9 cellular contexts compared by ENCODE assay signal in genomic region chr13:110683203-110683883, GRCh38. TPM values are rescaled to one million over a fixed set of nuclear protein-coding genes. Genes with fewer than 3 reads are reported as not detected.
DNase-seq lines count a peak whose midpoint lies in the region; ATAC-seq, FAIRE-seq and TF ChIP-seq lines count a peak whose summit lies in the region.
"Had no signal": no experiment of that assay in that cellular context is flagged by ENCODE, and none has a peak within 500 bp of the region (broad histone marks: within the 10 kb centered on the region; RNA-seq: fewer than 3 reads in every experiment).

No MANE protein-coding gene starts in this region.

- TF ChIP-seq CTCF in GM13977 (IDR thresholded peaks at IDR 0.05; ENCODE audit: extremely low read depth, insufficient read depth, missing control alignments) (peak; percentile 58), VCaP (conservative IDR thresholded peaks at IDR 0.05) (peak; percentile 99), GM20000 (IDR thresholded peaks at IDR 0.05; ENCODE audit: extremely low read depth, missing control alignments) (no peak)

- in situ Hi-C loops in ACHN (cut with HindIII; ENCODE audit: low pct_ligation_motif_present, low pct_unique_long_range_greater_than_20kb, low sequenced_read_pairs) (no loop called here), GM13977 (cut with MboI; ENCODE audit: low pct_unique_long_range_greater_than_20kb, low sequenced_read_pairs, unreplicated experiment) (no loop called here)

- intact Hi-C loops in left colon (cut with DNase I, micrococcal nuclease) = no loop called here

- DNase-seq in ACHN (peak; percentile 44), GM13977 (ENCODE audit: low spot score) (no peak), left colon (no peak), frontal cortex (ENCODE audit: low spot score in 2 of 2) (no peak), GM20000 (ENCODE audit: low spot score) (no peak), DMS79 treated with DMSO at 0.1 percent for 48 hours (lab: John Stamatoyannopoulos, UW) (no peak)
- DNase-seq: uterus had no signal

- no peak overlapping the region for H3K27ac ChIP-seq in VCaP

- ATAC-seq in left colon (peak; percentile 54), GM19324 (IDR thresholded peaks at IDR 0.05; ENCODE audit: low FRiP score, unreplicated experiment) (no peak)

- FAIRE-seq in frontal cortex (lab: Jason Lieb, UNC) = no peak

RNA-seq across cellular contexts. Expression of gene CARS2, which starts 22.6 kb away (rescaled TPM):
- total RNA-seq in left colon = 10 to 100 TPM; 38.4 to 55.8 TPM
- total RNA-seq in frontal cortex = 45.2 TPM

RNA-seq across cellular contexts. Expression of gene ING1, which starts 30.2 kb away (rescaled TPM):
- 10 to 100 TPM; 13.2 to 15.2 TPM for total RNA-seq in left colon
- 22.4 TPM for total RNA-seq in frontal cortex
